Comparison of ENCODE assay signal across 28 cellular contexts in genomic region chr12:15005064-15005463, GRCh38. TPM values are rescaled to one million over a fixed set of nuclear protein-coding genes. Genes with fewer than 3 reads are reported as not detected.
"Had no signal": no experiment of that assay in that cellular context is flagged by ENCODE, and none has a peak within 500 bp of the region (broad histone marks: within the 10 kb centered on the region; RNA-seq: fewer than 3 reads in every experiment).

No MANE protein-coding gene starts in this region.

- H3K27ac ChIP-seq: body of pancreas, cardiac muscle cell, neural progenitor cell, testis had no signal

- ATAC-seq: body of pancreas; left colon; naive thymus-derived CD4-positive, alpha-beta T cell; stimulated activated naive B cell treated with anti-CD40 and anti-IgM and Interleukin-4, amounts not matched to agents 10 μg/mL and 1 μg/mL and 100 μg/mL, for 72 hours had no signal

- H3K4me3 Mint-ChIP-seq: activated naive CD4-positive, alpha-beta T cell treated with anti-CD3 and anti-CD28 coated beads, Interleukin-2, amount 50 U/mL, for 24 hours; dendritic cell treated with granulocyte-macrophage colony-stimulating factor and Interleukin-4, amounts not matched to agents 40 ng/mL and 50 ng/mL, for 4 days; naive thymus-derived CD4-positive, alpha-beta T cell; neural progenitor cell; stimulated activated naive B cell treated with anti-CD40 and anti-IgM and Interleukin-4, amounts not matched to agents 10 μg/mL and 1 μg/mL and 100 μg/mL, for 72 hours; type B pancreatic cell had no signal

- H3K36me3 Mint-ChIP-seq: naive thymus-derived CD4-positive, alpha-beta T cell; neural progenitor cell had no signal

- H3K27ac Mint-ChIP-seq: activated naive CD4-positive, alpha-beta T cell treated with anti-CD3 and anti-CD28 coated beads, Interleukin-2, amount 50 U/mL, for 24 hours; dendritic cell treated with granulocyte-macrophage colony-stimulating factor and Interleukin-4, amounts not matched to agents 40 ng/mL and 50 ng/mL, for 4 days; naive thymus-derived CD4-positive, alpha-beta T cell; neural progenitor cell; stimulated activated naive B cell treated with anti-CD40 and anti-IgM and Interleukin-4, amounts not matched to agents 10 μg/mL and 1 μg/mL and 100 μg/mL, for 72 hours; type B pancreatic cell had no signal

- H3K9me3 ChIP-seq: body of pancreas, testis had no signal

- DNase-seq: activated CD4-positive, alpha-beta T cell treated with anti-CD3 and anti-CD28 coated beads for 1 hour; activated CD4-positive, alpha-beta T cell treated with anti-CD3 and anti-CD28 coated beads, Interleukin-2, amount 50 U/mL, for 1 hour; activated gamma-delta T cell treated with Interleukin-2 at 50 U/mL for 16 hours; activated T-cell treated with anti-CD3 and anti-CD28 coated beads, Interleukin-2, amount 50 U/mL, for 1 hour; anterior cingulate cortex; body of pancreas; effector CD4-positive, alpha-beta T cell; erythroblast; foreskin fibroblast; left colon; naive thymus-derived CD4-positive, alpha-beta T cell; posterior cingulate gyrus; sigmoid colon; stimulated activated CD4-positive, alpha-beta T cell treated with anti-CD3 and anti-CD28 coated beads, Interleukin-15, amount 100 ng/mL, for 24 hours; stimulated activated naive B cell treated with anti-CD40 and anti-IgM and Interleukin-4, amounts not matched to agents 10 μg/mL and 1 μg/mL and 100 μg/mL, for 72 hours; testis had no signal

- H3K9me3 Mint-ChIP-seq: activated naive CD4-positive, alpha-beta T cell treated with anti-CD3 and anti-CD28 coated beads, Interleukin-2, amount 50 U/mL, for 24 hours; dendritic cell treated with granulocyte-macrophage colony-stimulating factor and Interleukin-4, amounts not matched to agents 40 ng/mL and 50 ng/mL, for 4 days; neural progenitor cell; stimulated activated naive B cell treated with anti-CD40 and anti-IgM and Interleukin-4, amounts not matched to agents 10 μg/mL and 1 μg/mL and 100 μg/mL, for 72 hours; type B pancreatic cell had no signal

- H3K27me3 ChIP-seq: body of pancreas, cardiac muscle cell, neural progenitor cell, sigmoid colon, testis had no signal

- H3K4me1 Mint-ChIP-seq: activated naive CD4-positive, alpha-beta T cell treated with anti-CD3 and anti-CD28 coated beads, Interleukin-2, amount 50 U/mL, for 24 hours; naive thymus-derived CD4-positive, alpha-beta T cell; stimulated activated naive B cell treated with anti-CD40 and anti-IgM and Interleukin-4, amounts not matched to agents 10 μg/mL and 1 μg/mL and 100 μg/mL, for 72 hours had no signal

- FAIRE-seq: keratinocyte, TTC549 had no signal

RNA-seq across cellular contexts. Expression of gene PDE6H, which starts 32.2 kb away (rescaled TPM):
- total RNA-seq: body of pancreas, cardiac muscle cell, chondrocyte, fibroblast of lung, left colon, mesenteric fat pad, omental fat pad, sigmoid colon, smooth muscle cell, testis had no signal
- polyA plus RNA-seq: cardiac muscle cell; fibroblast of lung; keratinocyte; naive thymus-derived CD4-positive, alpha-beta T cell; sigmoid colon; smooth muscle cell had no signal
